15 cellular contexts compared by ENCODE assay signal in genomic region chr15:52480990-52481389, GRCh38. TPM values are rescaled to one million over a fixed set of nuclear protein-coding genes. Genes with fewer than 3 reads are reported as not detected.
DNase-seq lines count a peak whose midpoint lies in the region; ATAC-seq and TF ChIP-seq lines count a peak whose summit lies in the region.
"Had no signal": no experiment of that assay in that cellular context is flagged by ENCODE, and none has a peak within 500 bp of the region (broad histone marks: within the 10 kb centered on the region; RNA-seq: fewer than 3 reads in every experiment).

No MANE protein-coding gene starts in this region.

- H3K36me3 ChIP-seq in CD4-positive, CD25-positive, alpha-beta regulatory T cell (ENCODE audit: control insufficient read depth, insufficient read depth, low read length): no peaks in the 10 kb centered on the region
- H3K36me3 ChIP-seq in Karpas-422 (ENCODE audit: insufficient read depth, low read length): no peaks in the 10 kb centered on the region
- no peaks in the 10 kb centered on the region for H3K36me3 ChIP-seq in right atrium auricular region
- H3K36me3 ChIP-seq: brain microvascular endothelial cell, WERI-Rb-1 had no signal

- H3K4me2 ChIP-seq in Karpas-422 (ENCODE audit: low read depth, low read length, poor library complexity, severe bottlenecking): peak overlapping the region; percentile 70
- H3K4me2 ChIP-seq: PC-9 had no signal

- no peaks in the 10 kb centered on the region for H3K9me3 Mint-ChIP-seq in CD4-positive, CD25-positive, alpha-beta regulatory T cell
- H3K9me3 Mint-ChIP-seq in natural killer cell treated with Interleukin-12 subunit alpha and Interleukin-12 subunit beta and Interleukin-15 and Interleukin-18, amount 100 ng/mL, for 72 hours: no peaks in the 10 kb centered on the region
- H3K9me3 Mint-ChIP-seq: activated naive CD4-positive, alpha-beta T cell treated with anti-CD3 and anti-CD28 coated beads, Interleukin-2, amount 50 U/mL, for 24 hours had no signal

- H2AFZ ChIP-seq in Karpas-422 (ENCODE audit: low read length): no peak overlapping the region
- H2AFZ ChIP-seq: PC-9 had no signal

- no peak for DNase-seq in CD4-positive, CD25-positive, alpha-beta regulatory T cell
- no peak for DNase-seq in Karpas-422
- no peak for DNase-seq in T-helper 17 cell
- DNase-seq in natural killer cell treated with Interleukin-12 subunit alpha and Interleukin-12 subunit beta and Interleukin-15 and Interleukin-18, amount 100 ng/mL, for 72 hours (ENCODE audit: low spot score): no peak
- no peak for DNase-seq in germinal center (ENCODE audit: low spot score)
- DNase-seq in right atrium auricular region (ENCODE audit: low spot score): no peak
- no peak for DNase-seq in HuH-7.5 (ENCODE audit: low spot score)
- DNase-seq in stimulated activated CD4-positive, alpha-beta T cell treated with anti-CD3 and anti-CD28 coated beads, Interleukin-2, amount 100 ng/mL, for 24 hours: no peak
- DNase-seq: brain microvascular endothelial cell; NCI-H146; NCI-H446; PC-9; stimulated activated CD4-positive, alpha-beta T cell treated with anti-CD3 and anti-CD28 coated beads, Interleukin-15, amount 100 ng/mL, for 24 hours; WERI-Rb-1 had no signal

- no peaks in the 10 kb centered on the region for H3K9me2 ChIP-seq in Karpas-422 (replicated peaks; ENCODE audit: insufficient read depth, low read length)

- H3K27ac ChIP-seq in CD4-positive, CD25-positive, alpha-beta regulatory T cell (ENCODE audit: insufficient read depth, low read length, poor library complexity, severe bottlenecking): peak overlapping the region; percentile 79
- H3K27ac ChIP-seq in Karpas-422 (ENCODE audit: low read length) (peak overlapping the region; percentile 92), right atrium auricular region (no peak overlapping the region)
- H3K27ac ChIP-seq: brain microvascular endothelial cell, PC-9, WERI-Rb-1 had no signal

- no peaks in the 10 kb centered on the region for H3K9me3 ChIP-seq in CD4-positive, CD25-positive, alpha-beta regulatory T cell (ENCODE audit: control insufficient read depth in 2 of 2, low read length in 2 of 2)
- H3K9me3 ChIP-seq in Karpas-422 (ENCODE audit: low read length) (no peaks in the 10 kb centered on the region), T-helper 17 cell (ENCODE audit: control insufficient read depth, low read length, poor library complexity, severe bottlenecking) (no peaks in the 10 kb centered on the region), right atrium auricular region (no peaks in the 10 kb centered on the region)

- peak overlapping the region; percentile 75 for H3K4me3 ChIP-seq in CD4-positive, CD25-positive, alpha-beta regulatory T cell (ENCODE audit: low read depth, low read length)
- no peak overlapping the region for H3K4me3 ChIP-seq in Karpas-422 (ENCODE audit: low read length)
- no peak overlapping the region for H3K4me3 ChIP-seq in right atrium auricular region
- H3K4me3 ChIP-seq: PC-9 had no signal

- H3K4me3 Mint-ChIP-seq in CD4-positive, CD25-positive, alpha-beta regulatory T cell: peak overlapping the region; percentile 27 to 76 (median 56)
- H3K4me3 Mint-ChIP-seq in T-helper 17 cell: peak overlapping the region; percentile 51
- H3K4me3 Mint-ChIP-seq in natural killer cell treated with Interleukin-12 subunit alpha and Interleukin-12 subunit beta and Interleukin-15 and Interleukin-18, amount 100 ng/mL, for 72 hours: peak overlapping the region; percentile 63

- H3K36me3 Mint-ChIP-seq in CD4-positive, CD25-positive, alpha-beta regulatory T cell: peaks cover 4% of the 10 kb centered on the region
- H3K36me3 Mint-ChIP-seq in T-helper 17 cell (ENCODE audit: low read depth): peaks cover 2% of the 10 kb centered on the region
- H3K36me3 Mint-ChIP-seq in natural killer cell treated with Interleukin-12 subunit alpha and Interleukin-12 subunit beta and Interleukin-15 and Interleukin-18, amount 100 ng/mL, for 72 hours: no peaks in the 10 kb centered on the region
- H3K36me3 Mint-ChIP-seq: activated naive CD4-positive, alpha-beta T cell treated with anti-CD3 and anti-CD28 coated beads, Interleukin-2, amount 50 U/mL, for 24 hours had no signal

- H4K20me1 ChIP-seq in Karpas-422 (ENCODE audit: insufficient read depth, low read depth, low read length): no peaks in the 10 kb centered on the region

- H3K4me1 Mint-ChIP-seq in CD4-positive, CD25-positive, alpha-beta regulatory T cell: peaks cover 31 to 74% (median 64%) of the 10 kb centered on the region in 4 donors
- H3K4me1 Mint-ChIP-seq in T-helper 17 cell: peaks cover 56% of the 10 kb centered on the region
- H3K4me1 Mint-ChIP-seq in natural killer cell treated with Interleukin-12 subunit alpha and Interleukin-12 subunit beta and Interleukin-15 and Interleukin-18, amount 100 ng/mL, for 72 hours (ENCODE audit: low read depth in 2 of 2): peaks cover 49 to 50% of the 10 kb centered on the region in 2 donors

- no peak for TF ChIP-seq CTCF in right atrium auricular region (IDR thresholded peaks at IDR 0.05)

- ATAC-seq in CD4-positive, CD25-positive, alpha-beta regulatory T cell (ENCODE audit: low read depth in 2 of 2): no peak
- no peak for ATAC-seq in T-helper 17 cell
- no peak for ATAC-seq in natural killer cell treated with Interleukin-12 subunit alpha and Interleukin-12 subunit beta and Interleukin-15 and Interleukin-18, amount 100 ng/mL, for 72 hours

- H3K27me3 Mint-ChIP-seq in CD4-positive, CD25-positive, alpha-beta regulatory T cell: no peaks in the 10 kb centered on the region
- no peaks in the 10 kb centered on the region for H3K27me3 Mint-ChIP-seq in T-helper 17 cell
- no peaks in the 10 kb centered on the region for H3K27me3 Mint-ChIP-seq in natural killer cell treated with Interleukin-12 subunit alpha and Interleukin-12 subunit beta and Interleukin-15 and Interleukin-18, amount 100 ng/mL, for 72 hours
- H3K27me3 Mint-ChIP-seq: activated naive CD4-positive, alpha-beta T cell treated with anti-CD3 and anti-CD28 coated beads, Interleukin-2, amount 50 U/mL, for 24 hours had no signal

- no peak overlapping the region; the same call in 1 of the 2 replicates for H3K9ac ChIP-seq in Karpas-422 (ENCODE audit: low read length)

- H3K27me3 ChIP-seq in CD4-positive, CD25-positive, alpha-beta regulatory T cell (ENCODE audit: control insufficient read depth, insufficient read depth, low read length): no peaks in the 10 kb centered on the region
- H3K27me3 ChIP-seq in Karpas-422 (ENCODE audit: low read length) (no peaks in the 10 kb centered on the region), right atrium auricular region (no peaks in the 10 kb centered on the region)
- H3K27me3 ChIP-seq: brain microvascular endothelial cell had no signal

- peaks cover 76% of the 10 kb centered on the region for H3K79me2 ChIP-seq in Karpas-422 (ENCODE audit: low read length)

- peaks cover 73% of the 10 kb centered on the region for H3K4me1 ChIP-seq in CD4-positive, CD25-positive, alpha-beta regulatory T cell (ENCODE audit: control insufficient read depth, insufficient read depth, low read length, poor library complexity, severe bottlenecking)
- H3K4me1 ChIP-seq in Karpas-422 (ENCODE audit: low read length) (peaks cover 47% of the 10 kb centered on the region), right atrium auricular region (peaks cover 0 to 23% of the 10 kb centered on the region in 2 donors)

- H3K27ac Mint-ChIP-seq in CD4-positive, CD25-positive, alpha-beta regulatory T cell: peak overlapping the region in 1 of 3 donors; percentile 89
- H3K27ac Mint-ChIP-seq in T-helper 17 cell: peak overlapping the region; percentile 88
- peak overlapping the region; percentile 77 to 85 for H3K27ac Mint-ChIP-seq in natural killer cell treated with Interleukin-12 subunit alpha and Interleukin-12 subunit beta and Interleukin-15 and Interleukin-18, amount 100 ng/mL, for 72 hours
- H3K27ac Mint-ChIP-seq: activated naive CD4-positive, alpha-beta T cell treated with anti-CD3 and anti-CD28 coated beads, Interleukin-2, amount 50 U/mL, for 24 hours had no signal

RNA-seq across cellular contexts. Expression of gene MYO5A, which starts 47.7 kb away (rescaled TPM):
- total RNA-seq in CD4-positive, CD25-positive, alpha-beta regulatory T cell: 63.3 TPM
- 10 to 100 TPM in 2 of 4 donors, 1 to 10 TPM in 2; 6.1 to 14.6 (median 10.6) TPM for polyA plus RNA-seq in CD4-positive, CD25-positive, alpha-beta regulatory T cell
- 34.8 and 50.1 TPM in 2 replicates for total RNA-seq in Karpas-422 (2014; rRNA removed; shearing (Covaris generic); ENCODE audit: low replicate concordance)
- total RNA-seq in T-helper 17 cell (10 to 100 TPM; 50.6 to 58.4 TPM), right atrium auricular region (10 to 100 TPM; 12.3 to 21.5 TPM)
- 10 to 100 TPM; 42.4 to 49.5 TPM for total RNA-seq in natural killer cell treated with Interleukin-12 subunit alpha and Interleukin-12 subunit beta and Interleukin-15 and Interleukin-18, amount 100 ng/mL, for 72 hours

Comparison
In these comparisons a context has a peak if more than half of its experiments do, and no peak if none do; other contexts are left out.
1. H3K27ac ChIP-seq: peak in CD4-positive, CD25-positive, alpha-beta regulatory T cell (single experiment) and Karpas-422 (single experiment); none in right atrium auricular region (0 of 2).
2. Peak in every context shown above with its lines, with median percentiles within 50 percentile points of each other: H3K4me3 Mint-ChIP-seq.